Comparison of ENCODE assay signal across 12 cellular contexts in the genomic region with DNA sequence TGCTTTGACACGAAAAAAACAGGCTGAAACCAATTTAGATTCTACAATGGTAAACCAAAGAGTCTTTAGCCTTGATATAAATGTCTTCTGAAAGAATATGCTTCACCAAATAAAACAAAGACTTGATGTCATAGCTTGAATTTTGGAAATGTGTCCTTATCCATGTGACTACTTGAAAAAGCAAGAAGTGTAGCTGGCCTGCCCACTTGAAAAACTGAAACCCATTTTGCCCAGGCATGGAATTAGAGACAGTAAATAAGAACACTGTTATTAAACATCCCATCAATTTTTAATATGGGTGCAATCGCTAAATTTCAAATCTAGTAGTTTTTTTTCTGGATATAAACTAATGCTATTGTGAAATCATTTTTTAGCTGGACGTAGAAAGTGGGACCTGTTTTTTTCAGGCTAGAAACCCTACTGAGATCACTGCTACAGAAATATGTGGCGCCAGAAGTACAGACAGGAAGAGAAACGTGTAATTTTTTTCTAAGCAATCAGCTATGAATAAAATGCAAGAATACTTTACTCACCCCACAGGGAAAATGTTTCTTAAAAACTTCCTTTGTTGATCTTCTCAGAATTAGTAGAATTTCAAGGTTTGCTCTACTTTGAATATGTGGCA. TPM values are rescaled to one million over a fixed set of nuclear protein-coding genes. Genes with fewer than 3 reads are reported as not detected.
A peak's percentile ranks its signal among the peaks of the same experiment; 100 is the strongest.
DNase-seq lines count a peak whose midpoint lies in the region; ATAC-seq and TF ChIP-seq lines count a peak whose summit lies in the region.
"Had no signal": no experiment of that assay in that cellular context is flagged by ENCODE, and none has a peak within 500 bp of the region (broad histone marks: within the 10 kb centered on the region; RNA-seq: fewer than 3 reads in every experiment).

No MANE protein-coding gene starts in this region.

- peaks cover 20% of the 10 kb centered on the region for H3K36me3 Mint-ChIP-seq in activated naive CD8-positive, alpha-beta T cell treated with anti-CD3 and anti-CD28 coated beads, Interleukin-2, amount 10 ng/mL, durations not matched to agents 7 days and 5 days

- POLR2A ChIA-PET in activated naive CD8-positive, alpha-beta T cell treated with anti-CD3 and anti-CD28 coated beads, Interleukin-2, amount 10 ng/mL, durations not matched to agents 7 days and 5 days (lab: Charles Lee), result interaction anchor here (0.9 to 2.1 kb wide), 8 partner anchors 8 to 221 kb away, joined by 3 to 12 read pairs (median 5); a partner anchor contains a TSS

- DNase-seq in AG10803 (ENCODE audit: low read depth) (peak; percentile 40), DMS79 treated with DMSO at 0.1 percent for 48 hours (lab: John Stamatoyannopoulos, UW) (peak; percentile 54), cerebellar cortex (ENCODE audit: low spot score) (no peak), NK-92 (lab: John Stamatoyannopoulos, UW; ENCODE audit: unreplicated experiment) (no peak)
- DNase-seq in activated naive CD8-positive, alpha-beta T cell treated with anti-CD3 and anti-CD28 coated beads, Interleukin-2, amount 10 ng/mL, durations not matched to agents 7 days and 5 days, result no peak
- DNase-seq: foreskin keratinocyte, NCI-H446, occipital lobe had no signal

- H3K4me1 Mint-ChIP-seq in activated naive CD8-positive, alpha-beta T cell treated with anti-CD3 and anti-CD28 coated beads, Interleukin-2, amount 10 ng/mL, durations not matched to agents 7 days and 5 days, result peaks cover 76% of the 10 kb centered on the region

- peak overlapping the region; percentile 23 for H3K27ac ChIP-seq in mesodermal cell (ENCODE audit: low read depth, low read length, severe bottlenecking)
- H3K27ac ChIP-seq: coronary artery, foreskin keratinocyte had no signal

- no peaks in the 10 kb centered on the region for H3K9me3 ChIP-seq in mesodermal cell (ENCODE audit: control insufficient read depth, low read length)

- TF ChIP-seq CTCF in AG10803 (conservative IDR thresholded peaks at IDR 0.05; ENCODE audit: low read length), result no peak

- peak overlapping the region; percentile 73 for H3K4me3 Mint-ChIP-seq in activated naive CD8-positive, alpha-beta T cell treated with anti-CD3 and anti-CD28 coated beads, Interleukin-2, amount 10 ng/mL, durations not matched to agents 7 days and 5 days

- H3K4me3 ChIP-seq in AG10803 (ENCODE audit: low read length), result no peak overlapping the region
- no peak overlapping the region for H3K4me3 ChIP-seq in mesodermal cell (ENCODE audit: extremely low read depth, insufficient read depth, low read length, poor library complexity, severe bottlenecking)
- H3K4me3 ChIP-seq: coronary artery had no signal

- H3K27me3 Mint-ChIP-seq in activated naive CD8-positive, alpha-beta T cell treated with anti-CD3 and anti-CD28 coated beads, Interleukin-2, amount 10 ng/mL, durations not matched to agents 7 days and 5 days, result no peaks in the 10 kb centered on the region

- ATAC-seq in activated naive CD8-positive, alpha-beta T cell treated with anti-CD3 and anti-CD28 coated beads, Interleukin-2, amount 10 ng/mL, durations not matched to agents 7 days and 5 days (ENCODE audit: low read depth), result no peak
- ATAC-seq in HG02759 (IDR thresholded peaks at IDR 0.05; ENCODE audit: unreplicated experiment) (no peak), GM21576 (IDR thresholded peaks at IDR 0.05; ENCODE audit: unreplicated experiment) (no peak)
- ATAC-seq: foreskin keratinocyte had no signal

- no peaks in the 10 kb centered on the region for H3K9me3 Mint-ChIP-seq in activated naive CD8-positive, alpha-beta T cell treated with anti-CD3 and anti-CD28 coated beads, Interleukin-2, amount 10 ng/mL, durations not matched to agents 7 days and 5 days

- H3K36me3 ChIP-seq in mesodermal cell (ENCODE audit: control insufficient read depth, insufficient read depth, low read length), result peaks cover 6% of the 10 kb centered on the region

- peaks cover 26% of the 10 kb centered on the region for H3K4me1 ChIP-seq in mesodermal cell (ENCODE audit: control insufficient read depth, insufficient read depth, low read length, poor library complexity, severe bottlenecking)

- WGBS in mesodermal cell (ENCODE audit: insufficient coverage in 2 of 2), 2 experiments, result no CpG with 5 or more reads among the region's 5 CpGs

- H3K27ac Mint-ChIP-seq in activated naive CD8-positive, alpha-beta T cell treated with anti-CD3 and anti-CD28 coated beads, Interleukin-2, amount 10 ng/mL, durations not matched to agents 7 days and 5 days, result peak overlapping the region; percentile 90

RNA-seq across cellular contexts. Expression of a gene that starts 56.7 kb away (rescaled TPM):
- 100 to 1,000 TPM; 179 to 199 TPM for total RNA-seq in activated naive CD8-positive, alpha-beta T cell treated with anti-CD3 and anti-CD28 coated beads, Interleukin-2, amount 10 ng/mL, durations not matched to agents 7 days and 5 days
- 41.2 TPM for polyA plus RNA-seq in mesodermal cell (2013, experiment 1 of 2)
- 42.1 TPM for polyA plus RNA-seq in mesodermal cell (2013, experiment 2 of 2)

Comparison
In these comparisons a context has a peak if more than half of its experiments do, and no peak if none do; other contexts are left out.
1. DNase-seq: peak in AG10803 (single experiment) and DMS79 treated with DMSO at 0.1 percent for 48 hours (single experiment); none in activated naive CD8-positive, alpha-beta T cell treated with anti-CD3 and anti-CD28 coated beads, Interleukin-2, amount 10 ng/mL, durations not matched to agents 7 days and 5 days (single experiment), cerebellar cortex (single experiment) and NK-92 (single experiment).